In the genomic region with DNA sequence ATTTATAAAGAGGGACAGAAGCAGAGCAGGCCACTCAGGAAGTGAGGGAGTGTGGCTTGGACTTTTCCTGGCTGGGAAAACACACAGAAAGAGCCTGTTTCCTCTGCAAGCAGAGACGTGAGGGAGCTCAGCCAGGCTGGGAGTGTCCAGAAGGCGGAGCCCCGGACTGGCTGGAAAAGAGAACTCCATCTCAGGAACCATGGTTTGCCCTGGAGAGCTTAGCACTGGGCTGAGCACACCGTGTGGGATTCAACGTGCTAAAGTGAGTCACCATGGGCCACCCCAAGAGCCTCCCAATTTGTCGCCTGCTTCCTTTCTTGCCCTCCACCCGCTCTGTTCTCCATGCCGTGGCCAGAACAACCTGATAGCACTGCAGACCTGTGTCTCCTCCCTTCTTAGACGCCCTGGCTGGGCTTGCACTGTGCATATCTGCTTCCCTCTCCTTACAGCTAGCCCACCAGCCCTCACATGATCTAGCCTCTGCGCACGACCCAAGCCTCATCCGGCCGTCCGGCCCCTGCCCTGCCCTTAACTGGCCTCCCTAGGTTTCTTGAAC, we compare ENCODE assay signal across 11 cellular contexts. TPM values are rescaled to one million over a fixed set of nuclear protein-coding genes. Genes with fewer than 3 reads are reported as not detected.
A peak's percentile ranks its signal among the peaks of the same experiment; 100 is the strongest.
DNase-seq lines count a peak whose midpoint lies in the region; ATAC-seq and TF ChIP-seq lines count a peak whose summit lies in the region.
"Had no signal": no experiment of that assay in that cellular context is flagged by ENCODE, and none has a peak within 500 bp of the region (broad histone marks: within the 10 kb centered on the region; RNA-seq: fewer than 3 reads in every experiment).

No MANE protein-coding gene starts in this region.

- intact Hi-C loops in psoas muscle (cut with DNase I): no loop called here

- peak; percentile 52 to 82 (median 72) for ATAC-seq in psoas muscle
- no peak for ATAC-seq in HG03135 (IDR thresholded peaks at IDR 0.05; ENCODE audit: unreplicated experiment)

- H3K27me3 ChIP-seq in right atrium auricular region (no peaks in the 10 kb centered on the region), psoas muscle (ENCODE audit: insufficient read depth in 3 of 3, low read length in 2 of 3) (no peaks in the 10 kb centered on the region)

- H3K36me3 ChIP-seq in right atrium auricular region: no peaks in the 10 kb centered on the region
- no peaks in the 10 kb centered on the region for H3K36me3 ChIP-seq in psoas muscle (ENCODE audit: insufficient read depth in 1 of 2, low read depth in 1 of 2)

- peak; percentile 5 for DNase-seq in EL
- peak; percentile 83 for DNase-seq in right atrium auricular region (ENCODE audit: low spot score)
- peak; percentile 58 to 72 for DNase-seq in psoas muscle
- DNase-seq in activated T-cell treated with anti-CD3 and anti-CD28 coated beads for 4 hours: no peak
- DNase-seq in HuH-7.5 (ENCODE audit: low spot score): no peak
- DNase-seq in ecto neural progenitor cell (ENCODE audit: low spot score): no peak
- DNase-seq: activated CD4-positive, alpha-beta T cell treated with anti-CD3 and anti-CD28 coated beads, Interleukin-2, amount 50 U/mL, for 48 hours; central memory CD4-positive, alpha-beta T cell; DMS79 had no signal

- no peak overlapping the region for H3K4me3 ChIP-seq in right atrium auricular region
- no peak overlapping the region for H3K4me3 ChIP-seq in psoas muscle

- H3K27ac ChIP-seq in angular gyrus (ENCODE audit: low read depth, low read length): peak overlapping the region; percentile 19
- peak overlapping the region; percentile 30 to 56 for H3K27ac ChIP-seq in right atrium auricular region
- H3K27ac ChIP-seq in psoas muscle: peak overlapping the region; percentile 50

- H3K4me1 ChIP-seq in right atrium auricular region (peaks cover 0 to 48% of the 10 kb centered on the region in 2 donors), psoas muscle (peaks cover 8% of the 10 kb centered on the region)

- no peaks in the 10 kb centered on the region for H3K9me3 ChIP-seq in right atrium auricular region
- H3K9me3 ChIP-seq in psoas muscle: no peaks in the 10 kb centered on the region

- TF ChIP-seq CTCF in right atrium auricular region (IDR thresholded peaks at IDR 0.05) (peak in 1 of 2 donors; percentile 32), psoas muscle (IDR thresholded peaks at IDR 0.05) (peak; percentile 5)

- 44 to 63% (median 58%) methylated on average over 14 of the region's 14 CpGs for WGBS in psoas muscle, 3 donors

RNA-seq across cellular contexts. Expression of a gene that starts 51.8 kb away (rescaled TPM):
- total RNA-seq in right atrium auricular region (10 to 100 TPM; 22.2 to 26.8 TPM), psoas muscle (10 to 100 TPM in 1 of 4 donors, 1 to 10 TPM in 3; 8.3 to 11.3 (median 9.0) TPM)
- polyA plus RNA-seq in psoas muscle: 10 to 100 TPM in 1 of 3 donors, 1 to 10 TPM in 2; 4.6 to 32.4 (median 7.5) TPM

Comparison
In these comparisons a context has a peak if more than half of its experiments do, and no peak if none do; other contexts are left out.
1. DNase-seq: peak in EL (single experiment), right atrium auricular region (single experiment) and psoas muscle (2 of 2); none in activated T-cell treated with anti-CD3 and anti-CD28 coated beads for 4 hours (single experiment), HuH-7.5 (single experiment) and ecto neural progenitor cell (single experiment).
2. Peak in every context shown above with its lines, with median percentiles within 50 percentile points of each other: H3K27ac ChIP-seq.